In genomic region chr13:107299717-107300116, GRCh38 we compare ENCODE assay signal across 16 cellular contexts.
DNase-seq lines count a peak whose midpoint lies in the region; ATAC-seq and TF ChIP-seq lines count a peak whose summit lies in the region.
"Had no signal": no experiment of that assay in that cellular context is flagged by ENCODE, and none has a peak within 500 bp of the region (broad histone marks: within the 10 kb centered on the region; RNA-seq: fewer than 3 reads in every experiment).

No MANE protein-coding gene starts in this region.

- in situ Hi-C loops in G401 (cut with HindIII; ENCODE audit: low sequenced_read_pairs), result no loop called here

- no peaks in the 10 kb centered on the region for H3K27me3 Mint-ChIP-seq in activated T-helper 2 cell treated with anti-CD3 and anti-CD28 coated beads, Interferon-gamma antibody, Interleukin-2, Interleukin-4, amounts not matched to agents 10 μg/mL and 5 μg/mL and 100 μg/mL, durations not matched to agents 14 hours and 24 hours and 36 hours (ENCODE audit: low read depth)

- TF ChIP-seq CTCF in epithelial cell of esophagus (IDR thresholded peaks at IDR 0.05; ENCODE audit: insufficient read depth, low read depth, low read length, missing control alignments), result no peak

- peaks cover 5% of the 10 kb centered on the region for H3K9me3 Mint-ChIP-seq in activated T-helper 2 cell treated with anti-CD3 and anti-CD28 coated beads, Interferon-gamma antibody, Interleukin-2, Interleukin-4, amounts not matched to agents 10 μg/mL and 5 μg/mL and 100 μg/mL, durations not matched to agents 14 hours and 24 hours and 36 hours
- peaks cover 3% of the 10 kb centered on the region for H3K9me3 Mint-ChIP-seq in stimulated activated effector memory CD8-positive, alpha-beta T cell treated with anti-CD3 and anti-CD28 coated beads, Interleukin-12 subunit alpha, Interleukin-12 subunit beta, amount 100 ng/mL, for 72 hours

- H3K36me3 Mint-ChIP-seq in activated T-helper 2 cell treated with anti-CD3 and anti-CD28 coated beads, Interferon-gamma antibody, Interleukin-2, Interleukin-4, amounts not matched to agents 10 μg/mL and 5 μg/mL and 100 μg/mL, durations not matched to agents 14 hours and 24 hours and 36 hours (ENCODE audit: low read depth), result no peaks in the 10 kb centered on the region
- no peaks in the 10 kb centered on the region for H3K36me3 Mint-ChIP-seq in stimulated activated effector memory CD8-positive, alpha-beta T cell treated with anti-CD3 and anti-CD28 coated beads, Interleukin-12 subunit alpha, Interleukin-12 subunit beta, amount 100 ng/mL, for 72 hours
- H3K36me3 Mint-ChIP-seq: CD4-positive, alpha-beta memory T cell had no signal

- H3K27ac Mint-ChIP-seq in activated T-helper 2 cell treated with anti-CD3 and anti-CD28 coated beads, Interferon-gamma antibody, Interleukin-2, Interleukin-4, amounts not matched to agents 10 μg/mL and 5 μg/mL and 100 μg/mL, durations not matched to agents 14 hours and 24 hours and 36 hours, result no peak overlapping the region
- no peak overlapping the region for H3K27ac Mint-ChIP-seq in stimulated activated effector memory CD8-positive, alpha-beta T cell treated with anti-CD3 and anti-CD28 coated beads, Interleukin-12 subunit alpha, Interleukin-12 subunit beta, amount 100 ng/mL, for 72 hours
- H3K27ac Mint-ChIP-seq: CD4-positive, alpha-beta memory T cell; HFFc6 had no signal

- no peak overlapping the region for H3K4me3 ChIP-seq in epithelial cell of esophagus (ENCODE audit: low read length)
- H3K4me3 ChIP-seq: A549 had no signal

- no peaks in the 10 kb centered on the region for H3K4me1 Mint-ChIP-seq in activated T-helper 2 cell treated with anti-CD3 and anti-CD28 coated beads, Interferon-gamma antibody, Interleukin-2, Interleukin-4, amounts not matched to agents 10 μg/mL and 5 μg/mL and 100 μg/mL, durations not matched to agents 14 hours and 24 hours and 36 hours (ENCODE audit: low read depth)
- H3K4me1 Mint-ChIP-seq in stimulated activated effector memory CD8-positive, alpha-beta T cell treated with anti-CD3 and anti-CD28 coated beads, Interleukin-12 subunit alpha, Interleukin-12 subunit beta, amount 100 ng/mL, for 72 hours, result no peaks in the 10 kb centered on the region
- H3K4me1 Mint-ChIP-seq: CD4-positive, alpha-beta memory T cell had no signal

- DNase-seq in HT1080 (ENCODE audit: low read depth), result peak; percentile 25
- peak; percentile 45 for DNase-seq in NCI-H748 (lab: John Stamatoyannopoulos, UW; ENCODE audit: unreplicated experiment)
- peak; percentile 58 for DNase-seq in epithelial cell of esophagus (ENCODE audit: low read depth)
- no peak for DNase-seq in G401 (ENCODE audit: low spot score)
- no peak for DNase-seq in activated T-helper 2 cell treated with anti-CD3 and anti-CD28 coated beads, Interferon-gamma antibody, Interleukin-2, Interleukin-4, amounts not matched to agents 10 μg/mL and 5 μg/mL and 100 μg/mL, durations not matched to agents 14 hours and 24 hours and 36 hours (ENCODE audit: low spot score)
- no peak for DNase-seq in stimulated activated effector memory CD8-positive, alpha-beta T cell treated with anti-CD3 and anti-CD28 coated beads, Interleukin-12 subunit alpha, Interleukin-12 subunit beta, amount 100 ng/mL, for 72 hours (ENCODE audit: low spot score in 2 of 2)
- DNase-seq: BE2C; CD4-positive, alpha-beta memory T cell; COR-L47; DMS153; DMS79 treated with DMSO at 0.1 percent for 48 hours; GF-D8; HCEC 1CT; HFFc6; IMR-90 had no signal

- intact Hi-C loops in activated T-helper 2 cell treated with anti-CD3 and anti-CD28 coated beads, Interferon-gamma antibody, Interleukin-2, Interleukin-4, amounts not matched to agents 10 μg/mL and 5 μg/mL and 100 μg/mL, durations not matched to agents 14 hours and 24 hours and 36 hours (cut with micrococcal nuclease), result no loop called here

- H3K4me3 Mint-ChIP-seq in activated T-helper 2 cell treated with anti-CD3 and anti-CD28 coated beads, Interferon-gamma antibody, Interleukin-2, Interleukin-4, amounts not matched to agents 10 μg/mL and 5 μg/mL and 100 μg/mL, durations not matched to agents 14 hours and 24 hours and 36 hours (ENCODE audit: low read depth), result no peak overlapping the region
- no peak overlapping the region for H3K4me3 Mint-ChIP-seq in stimulated activated effector memory CD8-positive, alpha-beta T cell treated with anti-CD3 and anti-CD28 coated beads, Interleukin-12 subunit alpha, Interleukin-12 subunit beta, amount 100 ng/mL, for 72 hours
- H3K4me3 Mint-ChIP-seq: CD4-positive, alpha-beta memory T cell; HFFc6 had no signal

- no peak for ATAC-seq in stimulated activated effector memory CD8-positive, alpha-beta T cell treated with anti-CD3 and anti-CD28 coated beads, Interleukin-12 subunit alpha, Interleukin-12 subunit beta, amount 100 ng/mL, for 72 hours
- ATAC-seq: A549 had no signal

Comparison
In these comparisons a context has a peak if more than half of its experiments do, and no peak if none do; other contexts are left out.
1. DNase-seq: peak in HT1080 (single experiment), NCI-H748 (single experiment) and epithelial cell of esophagus (single experiment); none in G401 (single experiment), activated T-helper 2 cell treated with anti-CD3 and anti-CD28 coated beads, Interferon-gamma antibody, Interleukin-2, Interleukin-4, amounts not matched to agents 10 μg/mL and 5 μg/mL and 100 μg/mL, durations not matched to agents 14 hours and 24 hours and 36 hours (single experiment) and stimulated activated effector memory CD8-positive, alpha-beta T cell treated with anti-CD3 and anti-CD28 coated beads, Interleukin-12 subunit alpha, Interleukin-12 subunit beta, amount 100 ng/mL, for 72 hours (0 of 2).